15 cellular contexts compared by ENCODE assay signal in genomic region chr3:101995371-101996046, GRCh38.
DNase-seq lines count a peak whose midpoint lies in the region; ATAC-seq, FAIRE-seq and TF ChIP-seq lines count a peak whose summit lies in the region.
"Had no signal": no experiment of that assay in that cellular context is flagged by ENCODE, and none has a peak within 500 bp of the region (broad histone marks: within the 10 kb centered on the region; RNA-seq: fewer than 3 reads in every experiment).

No MANE protein-coding gene starts in this region.

- peak overlapping the region; percentile 1 for H3K9ac ChIP-seq in keratinocyte (ENCODE audit: control insufficient read depth, extremely low read depth, insufficient read depth, low read length)

- no peaks in the 10 kb centered on the region for H3K79me2 ChIP-seq in keratinocyte (ENCODE audit: control insufficient read depth, insufficient read depth, low read length)

- no peaks in the 10 kb centered on the region for H3K9me3 Mint-ChIP-seq in HFFc6
- H3K9me3 Mint-ChIP-seq in activated naive CD8-positive, alpha-beta T cell treated with anti-CD3 and anti-CD28 coated beads for 36 hours = no peaks in the 10 kb centered on the region

- H2AFZ ChIP-seq in keratinocyte (ENCODE audit: control insufficient read depth, low read length) = peak overlapping the region; percentile 45

- no peaks in the 10 kb centered on the region for H3K9me3 ChIP-seq in keratinocyte (ENCODE audit: control insufficient read depth, low read depth, low read length)

- peaks cover 49% of the 10 kb centered on the region for H3K4me1 ChIP-seq in keratinocyte (ENCODE audit: control insufficient read depth, extremely low read depth, insufficient read depth, low read length)

- no peaks in the 10 kb centered on the region for H3K27me3 ChIP-seq in keratinocyte (ENCODE audit: control insufficient read depth, extremely low read depth, insufficient read depth, low read length)

- POLR2A ChIA-PET in AG04449 (lab: Yijun Ruan, JAX) = no interaction called here

- no peaks in the 10 kb centered on the region for H3K9me1 ChIP-seq in keratinocyte (ENCODE audit: control insufficient read depth, extremely low read depth, insufficient read depth, low read length)

- no peak for TF ChIP-seq CTCF in AG04449 (IDR thresholded peaks at IDR 0.05; ENCODE audit: insufficient read depth, low read length, missing control alignments)
- no peak for TF ChIP-seq CTCF in HFFc6 (IDR thresholded peaks at IDR 0.05)
- TF ChIP-seq CTCF in keratinocyte (optimal IDR thresholded peaks at IDR 0.05 in 1 of 3, IDR thresholded peaks at IDR 0.05 in 1 of 3, conservative IDR thresholded peaks at IDR 0.05 in 1 of 3; ENCODE audit: extremely low read depth in 1 of 3, insufficient read depth in 2 of 3, low read length in 3 of 3) = no peak

- H3K4me2 ChIP-seq in keratinocyte (ENCODE audit: control insufficient read depth, extremely low read depth, insufficient read depth, low read depth, low read length) = peak overlapping the region; percentile 49

- no peaks in the 10 kb centered on the region for H3K36me3 ChIP-seq in keratinocyte (ENCODE audit: control insufficient read depth in 2 of 2, extremely low read depth in 1 of 2, insufficient read depth in 2 of 2, low read length in 2 of 2)

- H3K27ac Mint-ChIP-seq in HFFc6 = peak overlapping the region; percentile 67
- H3K27ac Mint-ChIP-seq in activated naive CD8-positive, alpha-beta T cell treated with anti-CD3 and anti-CD28 coated beads for 36 hours = peak overlapping the region; percentile 82

- H3K4me1 Mint-ChIP-seq in HFFc6 (ENCODE audit: low read depth) = peaks cover 64% of the 10 kb centered on the region
- peaks cover 52% of the 10 kb centered on the region for H3K4me1 Mint-ChIP-seq in activated naive CD8-positive, alpha-beta T cell treated with anti-CD3 and anti-CD28 coated beads for 36 hours

- H3K4me3 ChIP-seq in AG04449 (ENCODE audit: low read depth, low read length) = no peak overlapping the region
- peak overlapping the region in 1 of 3 experiments; percentile 16 for H3K4me3 ChIP-seq in keratinocyte (ENCODE audit: control insufficient read depth in 2 of 3, extremely low read depth in 1 of 3, insufficient read depth in 2 of 3, low read depth in 1 of 3, low read length in 3 of 3)
- H3K4me3 ChIP-seq: SK-N-MC had no signal

- no peaks in the 10 kb centered on the region; the same call in 1 of the 2 replicates for H3K27me3 Mint-ChIP-seq in HFFc6 (ENCODE audit: insufficient read depth)
- H3K27me3 Mint-ChIP-seq in activated naive CD8-positive, alpha-beta T cell treated with anti-CD3 and anti-CD28 coated beads for 36 hours = peaks cover 10% of the 10 kb centered on the region

- no peak overlapping the region for H3K4me3 Mint-ChIP-seq in HFFc6
- H3K4me3 Mint-ChIP-seq in activated naive CD8-positive, alpha-beta T cell treated with anti-CD3 and anti-CD28 coated beads for 36 hours = peak overlapping the region; percentile 25

- no peaks in the 10 kb centered on the region for H4K20me1 ChIP-seq in keratinocyte (ENCODE audit: control insufficient read depth, extremely low read depth, insufficient read depth, low read length)

- H3K36me3 Mint-ChIP-seq in HFFc6 (ENCODE audit: low read depth) = no peaks in the 10 kb centered on the region
- no peaks in the 10 kb centered on the region for H3K36me3 Mint-ChIP-seq in activated naive CD8-positive, alpha-beta T cell treated with anti-CD3 and anti-CD28 coated beads for 36 hours

- H3K27ac ChIP-seq in keratinocyte (ENCODE audit: control insufficient read depth, insufficient read depth, low read length) = peak overlapping the region; percentile 94
- H3K27ac ChIP-seq: SK-N-MC had no signal

- ATAC-seq in GM21619 (IDR thresholded peaks at IDR 0.05; ENCODE audit: unreplicated experiment) (no peak), HG02588 (IDR thresholded peaks at IDR 0.05; ENCODE audit: unreplicated experiment) (no peak)
- ATAC-seq: left ventricle myocardium superior had no signal

- FAIRE-seq in keratinocyte (lab: Jason Lieb, UNC) = peak; percentile 76

- dilution Hi-C loops in keratinocyte (cut with MboI; ENCODE audit: extremely low pct_ligation_motif_present, low sequenced_read_pairs) = no loop called here

- DNase-seq in AG04449 (ENCODE audit: low read depth, low spot score) (peak; percentile 36), HFFc6 (peak; percentile 63), keratinocyte (ENCODE audit: low read depth, low spot score) (peak; percentile 21), SK-N-DZ (ENCODE audit: low spot score) (no peak), DMS79 (lab: John Stamatoyannopoulos, UW) (no peak)
- DNase-seq in activated naive CD8-positive, alpha-beta T cell treated with anti-CD3 and anti-CD28 coated beads for 36 hours = no peak
- DNase-seq: activated CD4-positive, CD25-positive, alpha-beta regulatory T cell; activated naive CD4-positive, alpha-beta T cell treated with Interleukin-2 at 50 U/mL for 16 hours; C1 segment of cervical spinal cord; left ventricle myocardium superior; NCI-H69; stimulated activated CD4-positive, alpha-beta T cell treated with anti-CD3 and anti-CD28 coated beads, Interleukin-12 subunit alpha, Interleukin-12 subunit beta, amount 100 ng/mL, for 4 hours had no signal

- CTCF ChIA-PET in AG04449 (lab: Yijun Ruan, JAX) = interaction anchor here (1.0 to 2.1 kb wide), 5 partner anchors 10 to 229 kb away, joined by 3 to 7 read pairs (median 6); no protein-coding TSS in a partner anchor

Comparison
In these comparisons a context has a peak if more than half of its experiments do, and no peak if none do; other contexts are left out.
1. DNase-seq: peak in AG04449 (single experiment), HFFc6 (single experiment) and keratinocyte (single experiment); none in activated naive CD8-positive, alpha-beta T cell treated with anti-CD3 and anti-CD28 coated beads for 36 hours (single experiment), SK-N-DZ (single experiment) and DMS79 (single experiment).